17 cellular contexts compared by ENCODE assay signal in the genomic region with DNA sequence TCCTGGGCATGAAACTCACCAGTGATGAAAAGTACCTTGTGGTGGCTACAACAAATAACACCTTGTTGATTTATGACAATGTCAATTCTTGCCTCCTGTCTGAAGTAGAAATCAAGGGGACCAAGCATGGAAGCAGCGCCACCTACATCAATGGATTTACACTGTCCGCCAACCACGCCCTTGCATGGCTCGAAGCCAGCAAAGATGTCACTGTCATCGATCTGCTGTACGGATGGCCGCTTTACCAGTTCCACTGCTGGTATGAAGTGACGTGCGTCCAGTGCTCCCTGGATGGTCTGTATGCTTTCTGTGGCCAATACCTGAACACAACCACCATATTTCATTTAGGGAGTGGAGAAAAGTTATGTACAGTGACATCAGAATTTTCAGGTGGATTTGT.
A peak's percentile ranks its signal among the peaks of the same experiment; 100 is the strongest.
DNase-seq lines count a peak whose midpoint lies in the region; ATAC-seq, FAIRE-seq and TF ChIP-seq lines count a peak whose summit lies in the region.
"Had no signal": no experiment of that assay in that cellular context is flagged by ENCODE, and none has a peak within 500 bp of the region (broad histone marks: within the 10 kb centered on the region; RNA-seq: fewer than 3 reads in every experiment).

No MANE protein-coding gene starts in this region.

- H4K20me1 ChIP-seq in K562 (replicated peaks; ENCODE audit: control insufficient read depth, insufficient read depth, low read length): 0 out of 2 replicates have a peak, but pooled peaks cover 4% of the 10 kb centered on the region

- FAIRE-seq in K562 (lab: Jason Lieb, UNC) (peak; percentile 19), urothelium cell line (lab: Jason Lieb, UNC) (peak; percentile 17)
- FAIRE-seq: D721Med, H54 had no signal

- H3K4me3 ChIP-seq in K562: no peak overlapping the region
- H3K4me3 ChIP-seq in upper lobe of right lung: no peak overlapping the region
- H3K4me3 ChIP-seq: GM23338 had no signal

- in situ Hi-C loops in K562 (cut with MboI): no loop called here

- WGBS in K562 (ENCODE audit: insufficient coverage, low coverage, missing lambda C conversion rate): 1% methylated on average over 8 of the region's 9 CpGs

- DNase-seq in DMS53 (lab: John Stamatoyannopoulos, UW) (peak; percentile 38), DMS53 treated with DMSO at 0.1 percent for 48 hours (lab: John Stamatoyannopoulos, UW; ENCODE audit: unreplicated experiment) (no peak), K562 (ENCODE audit: extremely low read depth in 1 of 4, low spot score in 3 of 4) (peak; percentile 6 to 20 (median 10)), urothelium cell line (ENCODE audit: low spot score) (no peak), upper lobe of right lung (no peak)
- no peak for DNase-seq in activated CD4-positive, alpha-beta T cell treated with anti-CD3 and anti-CD28 coated beads, Interleukin-2, amount 50 U/mL, for 48 hours
- DNase-seq: C1 segment of cervical spinal cord; Caco-2; CD4-positive, CD25-positive, alpha-beta regulatory T cell; CD8-positive, alpha-beta memory T cell; DMS79 treated with DMSO at 0.1 percent for 48 hours; GF-D8; HCEC 1CT had no signal

- BruUV-seq in K562 (replicated peaks; lab: Mats Ljungman, UMichigan): no TSS peak

- TF ChIP-seq RAD21 in K562 (CRISPR knock-in tag; conservative IDR thresholded peaks at IDR 0.05 in 1 of 2, IDR thresholded peaks at IDR 0.05 in 1 of 2): no peak

- H3K9me1 ChIP-seq in K562 (ENCODE audit: control insufficient read depth, insufficient read depth, low read length): no peaks in the 10 kb centered on the region

- ATAC-seq in K562 (0 out of 3 replicates have a peak, but pooled peaks have one; percentile 48), upper lobe of right lung (no peak)
- ATAC-seq: GM23338 had no signal

- TF ChIP-seq CTCF in 22Rv1 (IDR thresholded peaks at IDR 0.05) (peak; percentile 21; the same call in 1 of the 2 replicates), K562 (IDR thresholded peaks at IDR 0.05 in 2 of 3, conservative IDR thresholded peaks at IDR 0.05 in 1 of 3; ENCODE audit: insufficient read depth in 2 of 3, low read depth in 1 of 3, low read length in 3 of 3) (0 out of 6 replicates have a peak, but pooled peaks of 1 of the 3 experiments have one; percentile 12), upper lobe of right lung (IDR thresholded peaks at IDR 0.05) (no peak)

- H3K79me2 ChIP-seq in K562 (ENCODE audit: control insufficient read depth, insufficient read depth, low read length): no peaks in the 10 kb centered on the region

- no peaks in the 10 kb centered on the region for H3K36me3 ChIP-seq in K562 (ENCODE audit: control insufficient read depth, insufficient read depth, low read length)
- no peaks in the 10 kb centered on the region for H3K36me3 ChIP-seq in upper lobe of right lung

- POLR2A ChIA-PET in K562 (lab: Yijun Ruan, JAX): no interaction called here

- no peak overlapping the region for H2AFZ ChIP-seq in K562 (ENCODE audit: low read depth, low read length)
- H2AFZ ChIP-seq: GM23338 had no signal

- intact Hi-C loops in K562 (cut with micrococcal nuclease) (no loop called here), upper lobe of right lung (cut with DNase I) (no loop called here)

- H3K9me3 ChIP-seq in K562 (replicated peaks; ENCODE audit: control insufficient read depth, insufficient read depth, low read depth, low read length) (no peaks in the 10 kb centered on the region), upper lobe of right lung (no peaks in the 10 kb centered on the region)
- H3K9me3 ChIP-seq: Caco-2 had no signal

- no peak overlapping the region for H3K4me2 ChIP-seq in K562 (ENCODE audit: insufficient read depth, low read length)
- H3K4me2 ChIP-seq: GM23338 had no signal

- no peak overlapping the region for H3K9ac ChIP-seq in K562 (ENCODE audit: insufficient read depth in 1 of 2, low read depth in 2 of 2, low read length in 2 of 2)

- no peak for TF ChIP-seq POLR2A in K562 (conservative IDR thresholded peaks at IDR 0.05)

- no peaks in the 10 kb centered on the region for H3K4me1 ChIP-seq in K562 (replicated peaks in 1 of 2; ENCODE audit: control insufficient read depth in 2 of 2, insufficient read depth in 2 of 2, low read length in 2 of 2)
- no peaks in the 10 kb centered on the region for H3K4me1 ChIP-seq in upper lobe of right lung

- no peak for TF ChIP-seq EP300 in K562 (IDR thresholded peaks at IDR 0.05; ENCODE audit: low read length)

- H3K27me3 ChIP-seq in K562 (ENCODE audit: control insufficient read depth in 2 of 2, insufficient read depth in 2 of 2, low read length in 2 of 2): peaks cover 5 to 18% of the 10 kb centered on the region in 2 experiments; a peak in 4 of 5 replicates
- H3K27me3 ChIP-seq in upper lobe of right lung: peaks cover 12% of the 10 kb centered on the region

- CTCF ChIA-PET in K562 (lab: Yijun Ruan, JAX; ENCODE audit: low intra/inter-chr PET ratio): no interaction called here

- H3K27ac ChIP-seq in 22Rv1: no peak overlapping the region
- H3K27ac ChIP-seq in K562 (ENCODE audit: extremely low read depth, low read depth, low read length): no peak overlapping the region
- no peak overlapping the region for H3K27ac ChIP-seq in upper lobe of right lung

TF ChIP-seq in K562, 482 proteins besides CTCF, POLR2A, EP300 and RAD21:
- TF ChIP-seq SNIP1 (IDR thresholded peaks at IDR 0.05; ENCODE audit: low read depth): no peak
- peak; percentile 26 for TF ChIP-seq MEIS2 (IDR thresholded peaks at IDR 0.05; ENCODE audit: partially characterized antibody)
- no peak for TF ChIP-seq ZNF444 (CRISPR knock-in tag; IDR thresholded peaks at IDR 0.05)
- peak; percentile 70 for TF ChIP-seq NFIC (IDR thresholded peaks at IDR 0.05)
- no peak for TF ChIP-seq ZNF184 (CRISPR knock-in tag; IDR thresholded peaks at IDR 0.05)

Comparison
In these comparisons a context has a peak if more than half of its experiments do, and no peak if none do; other contexts are left out.
1. DNase-seq: peak in DMS53 (single experiment) and K562 (4 of 4); none in DMS53 treated with DMSO at 0.1 percent for 48 hours (single experiment), urothelium cell line (single experiment), upper lobe of right lung (single experiment) and activated CD4-positive, alpha-beta T cell treated with anti-CD3 and anti-CD28 coated beads, Interleukin-2, amount 50 U/mL, for 48 hours (0 of 2).